ENCODE assay signal across 8 cellular contexts in genomic region chr1:3898994-3899775, GRCh38. TPM values are rescaled to one million over a fixed set of nuclear protein-coding genes. Genes with fewer than 3 reads are reported as not detected.
A peak's percentile ranks its signal among the peaks of the same experiment; 100 is the strongest.
DNase-seq lines count a peak whose midpoint lies in the region; ATAC-seq and TF ChIP-seq lines count a peak whose summit lies in the region.

No MANE protein-coding gene starts in this region.

- peak overlapping the region; percentile 94 to 99 (median 97) for H3K27ac Mint-ChIP-seq in IgD-negative memory B cell
- H3K27ac Mint-ChIP-seq in memory B cell = no peak overlapping the region

- peaks cover 11% of the 10 kb centered on the region for H3K4me1 ChIP-seq in body of pancreas

- H3K27me3 ChIP-seq in body of pancreas = no peaks in the 10 kb centered on the region

- H3K36me3 ChIP-seq in body of pancreas (replicated peaks in 1 of 2; ENCODE audit: insufficient read depth in 1 of 2, low read depth in 2 of 2) = no peaks in the 10 kb centered on the region

- peaks cover 10 to 12% (median 11%) of the 10 kb centered on the region in 3 donors for H3K4me1 Mint-ChIP-seq in IgD-negative memory B cell
- H3K4me1 Mint-ChIP-seq in memory B cell = peaks cover 12% of the 10 kb centered on the region

- H3K36me3 Mint-ChIP-seq in IgD-negative memory B cell (peaks cover 7% of the 10 kb centered on the region), memory B cell (peaks cover 17% of the 10 kb centered on the region)

- WGBS in body of pancreas, 2 donors = 17 to 51% methylated on average over 4 to 11 of the region's 11 CpGs

- peaks cover 2 to 6% (median 5%) of the 10 kb centered on the region in 3 donors for H3K9me3 Mint-ChIP-seq in IgD-negative memory B cell
- peaks cover 3% of the 10 kb centered on the region for H3K9me3 Mint-ChIP-seq in memory B cell

- H3K4me3 ChIP-seq in body of pancreas = peak overlapping the region; percentile 30 to 63

- no peak for TF ChIP-seq CTCF in body of pancreas (IDR thresholded peaks at IDR 0.05)

- TF ChIP-seq POLR2A in body of pancreas (IDR thresholded peaks at IDR 0.05) = no peak

- no peaks in the 10 kb centered on the region for H3K9me3 ChIP-seq in body of pancreas

- peak overlapping the region; percentile 92 to 99 (median 96) for H3K4me3 Mint-ChIP-seq in IgD-negative memory B cell
- H3K4me3 Mint-ChIP-seq in memory B cell = peak overlapping the region; percentile 96

- intact Hi-C loops in body of pancreas (cut with DNase I) = no loop called here

- H3K27ac ChIP-seq in body of pancreas = peak overlapping the region in 3 of 4 donors; percentile 97 to 98 (median 98)

- peak; percentile 38 for DNase-seq in DMS79 (lab: John Stamatoyannopoulos, UW)
- no peak for DNase-seq in body of pancreas
- no peak for DNase-seq in memory B cell (ENCODE audit: low spot score in 2 of 2)
- no peak for DNase-seq in NCI-H187 treated with DMSO at 0.1 percent for 48 hours (lab: John Stamatoyannopoulos, UW)
- DNase-seq in NCI-H1436 treated with DMSO at 0.1 percent for 48 hours (lab: John Stamatoyannopoulos, UW) = no peak

- ATAC-seq in body of pancreas (no peak), memory B cell (ENCODE audit: low read depth) (no peak), GM21619 (IDR thresholded peaks at IDR 0.05; ENCODE audit: unreplicated experiment) (no peak), HG02623 (IDR thresholded peaks at IDR 0.05; ENCODE audit: unreplicated experiment) (no peak)

- H3K27me3 Mint-ChIP-seq in IgD-negative memory B cell (no peaks in the 10 kb centered on the region), memory B cell (no peaks in the 10 kb centered on the region)

RNA-seq across cellular contexts. Expression of gene C1orf174, which starts 0.9 kb away (rescaled TPM):
- polyA plus RNA-seq in IgD-negative memory B cell = 29.4 TPM
- total RNA-seq in body of pancreas = 10 to 100 TPM; 14.8 to 15.6 TPM

RNA-seq across cellular contexts. Expression of gene DFFB, which starts 41.9 kb away (rescaled TPM):
- polyA plus RNA-seq in IgD-negative memory B cell = 7.1 TPM
- 10 to 100 TPM in 1 of 2 donors, 1 to 10 TPM in 1; 6.5 to 13.5 TPM for total RNA-seq in body of pancreas

RNA-seq across cellular contexts. Expression of gene CEP104, which starts 42.2 kb away (rescaled TPM):
- 18.3 TPM for polyA plus RNA-seq in IgD-negative memory B cell
- 10 to 100 TPM; 17.9 to 22.1 TPM for total RNA-seq in body of pancreas
